ENCODE assay signal across 9 cellular contexts in the genomic region with DNA sequence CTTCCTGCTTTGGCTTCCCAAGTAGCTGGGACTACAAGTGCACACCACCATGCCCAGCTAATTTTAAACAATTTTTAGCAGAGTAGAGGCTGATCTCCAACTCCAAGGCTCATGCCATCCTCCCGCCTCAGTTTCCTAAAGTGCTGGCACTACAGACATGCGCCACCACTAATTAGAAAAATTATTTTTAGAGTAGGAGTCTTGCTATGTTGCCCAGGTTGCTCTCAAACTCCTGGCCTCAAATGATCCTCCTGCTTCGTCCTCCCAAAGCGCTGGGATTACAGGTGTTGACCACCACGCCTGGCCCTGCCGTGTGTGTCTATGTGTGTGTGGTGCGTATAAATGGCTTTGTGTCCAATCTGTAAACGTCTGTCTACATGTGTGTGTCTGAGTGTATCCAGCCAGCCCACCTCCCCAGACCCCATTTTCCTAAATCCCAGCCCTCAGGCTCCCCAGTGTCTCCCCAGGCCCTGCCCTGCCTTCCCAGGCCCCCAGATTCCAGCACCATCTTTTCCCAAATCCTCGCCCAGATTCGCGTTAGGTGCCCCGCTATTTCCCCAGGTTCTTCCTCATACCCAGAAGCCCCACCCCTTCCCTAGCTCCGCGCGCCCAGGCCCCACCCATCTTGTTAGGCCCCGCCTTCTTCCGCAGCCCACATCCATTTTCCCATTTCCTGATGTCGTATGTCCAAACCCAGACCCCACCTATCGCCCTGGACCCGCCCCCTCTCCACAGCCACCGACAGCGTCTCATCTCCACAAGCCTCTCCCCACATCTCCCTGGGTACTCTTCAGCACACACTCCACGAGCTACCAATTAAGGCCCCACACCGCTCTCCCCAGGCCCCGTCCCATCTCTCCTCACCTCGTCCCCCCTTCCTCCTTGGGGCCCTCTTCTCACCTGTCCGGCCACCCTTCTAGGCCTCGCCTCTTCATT. TPM values are rescaled to one million over a fixed set of nuclear protein-coding genes. Genes with fewer than 3 reads are reported as not detected.
DNase-seq lines count a peak whose midpoint lies in the region; ATAC-seq and TF ChIP-seq lines count a peak whose summit lies in the region.
"Had no signal": no experiment of that assay in that cellular context is flagged by ENCODE, and none has a peak within 500 bp of the region (broad histone marks: within the 10 kb centered on the region; RNA-seq: fewer than 3 reads in every experiment).

No MANE protein-coding gene starts in this region.

- no peak for DNase-seq in CD8-positive, alpha-beta T cell
- DNase-seq in MV-4-11 (lab: John Stamatoyannopoulos, UW) (peak; percentile 27), mesothelial cell of epicardium (ENCODE audit: low spot score in 2 of 2, unreplicated experiment in 2 of 2) (peak in 1 of 2 experiments; percentile 53), mesenteric fat pad (ENCODE audit: low spot score) (no peak), A172 (ENCODE audit: low spot score) (no peak), T-helper 9 cell (no peak)
- peak; percentile 28 for DNase-seq in activated T-helper 2 cell treated with anti-CD3 and anti-CD28 coated beads, Interferon-gamma antibody, Interleukin-2, Interleukin-4, amounts not matched to agents 10 μg/mL and 5 μg/mL and 100 μg/mL, durations not matched to agents 14 hours and 24 hours and 36 hours (ENCODE audit: low spot score)

- H3K27ac ChIP-seq in CD8-positive, alpha-beta T cell (ENCODE audit: low read depth, low read length) = no peak overlapping the region

- no peaks in the 10 kb centered on the region for H3K36me3 Mint-ChIP-seq in CD8-positive, alpha-beta T cell
- H3K36me3 Mint-ChIP-seq in activated T-helper 2 cell treated with anti-CD3 and anti-CD28 coated beads, Interferon-gamma antibody, Interleukin-2, Interleukin-4, amounts not matched to agents 10 μg/mL and 5 μg/mL and 100 μg/mL, durations not matched to agents 14 hours and 24 hours and 36 hours (ENCODE audit: low read depth) = no peaks in the 10 kb centered on the region
- H3K36me3 Mint-ChIP-seq in mesothelial cell of epicardium = no peaks in the 10 kb centered on the region

- intact Hi-C loops in CD8-positive, alpha-beta T cell (cut with DNase I, micrococcal nuclease) = loop anchor here in 1 of 2 experiments (1.0 to 2.0 kb wide), 2 partner anchors 11 to 38 kb away; a partner anchor contains a TSS
- intact Hi-C loops in activated T-helper 2 cell treated with anti-CD3 and anti-CD28 coated beads, Interferon-gamma antibody, Interleukin-2, Interleukin-4, amounts not matched to agents 10 μg/mL and 5 μg/mL and 100 μg/mL, durations not matched to agents 14 hours and 24 hours and 36 hours (cut with micrococcal nuclease) = no loop called here

- no peaks in the 10 kb centered on the region for H3K9me3 ChIP-seq in CD8-positive, alpha-beta T cell (ENCODE audit: low read length)

- H3K4me1 ChIP-seq in CD8-positive, alpha-beta T cell (ENCODE audit: insufficient read depth, low read length) = peaks cover 45% of the 10 kb centered on the region

- POLR2A ChIA-PET in CD8-positive, alpha-beta T cell (lab: Charles Lee) = interaction anchor here (1.0 to 1.1 kb wide), 2 partner anchors 19 to 69 kb away, joined by 3 read pairs; no protein-coding TSS in a partner anchor

- no peaks in the 10 kb centered on the region for H3K36me3 ChIP-seq in CD8-positive, alpha-beta T cell (ENCODE audit: insufficient read depth, low read length)

- H3K4me3 Mint-ChIP-seq in CD8-positive, alpha-beta T cell = peak overlapping the region; percentile 77
- peak overlapping the region; percentile 49 for H3K4me3 Mint-ChIP-seq in activated T-helper 2 cell treated with anti-CD3 and anti-CD28 coated beads, Interferon-gamma antibody, Interleukin-2, Interleukin-4, amounts not matched to agents 10 μg/mL and 5 μg/mL and 100 μg/mL, durations not matched to agents 14 hours and 24 hours and 36 hours (ENCODE audit: low read depth)
- H3K4me3 Mint-ChIP-seq in mesothelial cell of epicardium = peak overlapping the region; percentile 42

- ATAC-seq in CD8-positive, alpha-beta T cell = peak; percentile 8
- ATAC-seq in GM19351 (IDR thresholded peaks at IDR 0.05; ENCODE audit: unreplicated experiment) = no peak

- CTCF ChIA-PET in CD8-positive, alpha-beta T cell (lab: Charles Lee) = interaction anchor here (0.9 to 4.5 kb wide), 7 partner anchors 10 to 261 kb away, joined by 3 to 16 read pairs (median 3); no protein-coding TSS in a partner anchor

- no peak overlapping the region for H3K27ac Mint-ChIP-seq in CD8-positive, alpha-beta T cell
- H3K27ac Mint-ChIP-seq in activated T-helper 2 cell treated with anti-CD3 and anti-CD28 coated beads, Interferon-gamma antibody, Interleukin-2, Interleukin-4, amounts not matched to agents 10 μg/mL and 5 μg/mL and 100 μg/mL, durations not matched to agents 14 hours and 24 hours and 36 hours = no peak overlapping the region
- no peak overlapping the region for H3K27ac Mint-ChIP-seq in mesothelial cell of epicardium
- H3K27ac Mint-ChIP-seq: activated B cell treated with CpG ODN at 0.5 μM for 24 hours had no signal

- H3K9me3 Mint-ChIP-seq in CD8-positive, alpha-beta T cell = no peaks in the 10 kb centered on the region
- H3K9me3 Mint-ChIP-seq in activated T-helper 2 cell treated with anti-CD3 and anti-CD28 coated beads, Interferon-gamma antibody, Interleukin-2, Interleukin-4, amounts not matched to agents 10 μg/mL and 5 μg/mL and 100 μg/mL, durations not matched to agents 14 hours and 24 hours and 36 hours = no peaks in the 10 kb centered on the region
- no peaks in the 10 kb centered on the region for H3K9me3 Mint-ChIP-seq in mesothelial cell of epicardium

- H3K27me3 Mint-ChIP-seq in CD8-positive, alpha-beta T cell (ENCODE audit: low read depth) = peaks cover 61% of the 10 kb centered on the region
- H3K27me3 Mint-ChIP-seq in activated T-helper 2 cell treated with anti-CD3 and anti-CD28 coated beads, Interferon-gamma antibody, Interleukin-2, Interleukin-4, amounts not matched to agents 10 μg/mL and 5 μg/mL and 100 μg/mL, durations not matched to agents 14 hours and 24 hours and 36 hours (ENCODE audit: low read depth) = peaks cover 62% of the 10 kb centered on the region
- peaks cover 96% of the 10 kb centered on the region for H3K27me3 Mint-ChIP-seq in mesothelial cell of epicardium (ENCODE audit: low read depth)

- H3K4me1 Mint-ChIP-seq in CD8-positive, alpha-beta T cell (ENCODE audit: low read depth) = peaks cover 48% of the 10 kb centered on the region
- H3K4me1 Mint-ChIP-seq in activated T-helper 2 cell treated with anti-CD3 and anti-CD28 coated beads, Interferon-gamma antibody, Interleukin-2, Interleukin-4, amounts not matched to agents 10 μg/mL and 5 μg/mL and 100 μg/mL, durations not matched to agents 14 hours and 24 hours and 36 hours (ENCODE audit: low read depth) = peaks cover 37% of the 10 kb centered on the region
- H3K4me1 Mint-ChIP-seq in mesothelial cell of epicardium = peaks cover 17% of the 10 kb centered on the region

- H3K27me3 ChIP-seq in CD8-positive, alpha-beta T cell (ENCODE audit: insufficient read depth, low read length) = peaks cover 8% of the 10 kb centered on the region

- H3K4me3 ChIP-seq in CD8-positive, alpha-beta T cell (ENCODE audit: low read depth, low read length) = peak overlapping the region; percentile 40

- no peak for TF ChIP-seq CTCF in CD8-positive, alpha-beta T cell (IDR thresholded peaks at IDR 0.05)
- no peak for TF ChIP-seq CTCF in mesothelial cell of epicardium (IDR thresholded peaks at IDR 0.05; ENCODE audit: unreplicated experiment)

RNA-seq across cellular contexts. Expression of a gene that starts 24.9 kb away (rescaled TPM):
- not detected for total RNA-seq in CD8-positive, alpha-beta T cell
- total RNA-seq in activated T-helper 2 cell treated with anti-CD3 and anti-CD28 coated beads, Interferon-gamma antibody, Interleukin-2, Interleukin-4, amounts not matched to agents 10 μg/mL and 5 μg/mL and 100 μg/mL, durations not matched to agents 14 hours and 24 hours and 36 hours = not detected in 2 replicates
- total RNA-seq in mesothelial cell of epicardium = 2.2 to 3.7 TPM (median 2.5 TPM) in 3 replicates
- total RNA-seq in mesenteric fat pad = not detected
- not detected in 2 replicates for total RNA-seq in A172 (2014; rRNA removed; shearing (Covaris generic))
- total RNA-seq: activated B cell treated with CpG ODN at 0.5 μM for 24 hours had no signal

RNA-seq across cellular contexts. Expression of a gene that starts 27.5 kb away (rescaled TPM):
- total RNA-seq in CD8-positive, alpha-beta T cell = not detected
- total RNA-seq in activated T-helper 2 cell treated with anti-CD3 and anti-CD28 coated beads, Interferon-gamma antibody, Interleukin-2, Interleukin-4, amounts not matched to agents 10 μg/mL and 5 μg/mL and 100 μg/mL, durations not matched to agents 14 hours and 24 hours and 36 hours = 0.16 TPM in 1 of 2 replicates, not detected in the other
- total RNA-seq in mesothelial cell of epicardium (268 to 277 TPM (median 273 TPM) in 3 replicates), mesenteric fat pad (15.9 TPM)
- 27.5 and 31.9 TPM in 2 replicates for total RNA-seq in A172 (2014; rRNA removed; shearing (Covaris generic))
- total RNA-seq: activated B cell treated with CpG ODN at 0.5 μM for 24 hours had no signal

RNA-seq across cellular contexts. Expression of a gene that starts 37.2 kb away (rescaled TPM):
- 1 to 10 TPM; 5.4 to 5.9 TPM for total RNA-seq in CD8-positive, alpha-beta T cell
- 9.6 and 11.3 TPM in 2 replicates for total RNA-seq in activated T-helper 2 cell treated with anti-CD3 and anti-CD28 coated beads, Interferon-gamma antibody, Interleukin-2, Interleukin-4, amounts not matched to agents 10 μg/mL and 5 μg/mL and 100 μg/mL, durations not matched to agents 14 hours and 24 hours and 36 hours
- total RNA-seq in mesothelial cell of epicardium (18.4 to 20.4 TPM (median 20.1 TPM) in 3 replicates), mesenteric fat pad (9.8 TPM)
- 3.0 and 4.2 TPM in 2 replicates for total RNA-seq in A172 (2014; rRNA removed; shearing (Covaris generic))

Comparison
In these comparisons a context has a peak if more than half of its experiments do, and no peak if none do; other contexts are left out.
1. DNase-seq: peak in MV-4-11 (single experiment) and activated T-helper 2 cell treated with anti-CD3 and anti-CD28 coated beads, Interferon-gamma antibody, Interleukin-2, Interleukin-4, amounts not matched to agents 10 μg/mL and 5 μg/mL and 100 μg/mL, durations not matched to agents 14 hours and 24 hours and 36 hours (single experiment); none in CD8-positive, alpha-beta T cell (0 of 7), mesenteric fat pad (single experiment), A172 (single experiment) and T-helper 9 cell (single experiment).
2. RNA of a gene that starts 27.5 kb away (total RNA-seq): 268 to 277 TPM in mesothelial cell of epicardium, 27.5 to 31.9 TPM in A172 and 15.9 TPM in mesenteric fat pad (single experiment); 0.16 TPM in activated T-helper 2 cell treated with anti-CD3 and anti-CD28 coated beads, Interferon-gamma antibody, Interleukin-2, Interleukin-4, amounts not matched to agents 10 μg/mL and 5 μg/mL and 100 μg/mL, durations not matched to agents 14 hours and 24 hours and 36 hours and not detected in CD8-positive, alpha-beta T cell; every median in the first group is over 10 times any median in the second.
3. Peak in every context shown above with its lines, with median percentiles within 50 percentile points of each other: H3K4me3 Mint-ChIP-seq.